Comparison of ENCODE assay signal across 19 cellular contexts in the genomic region with DNA sequence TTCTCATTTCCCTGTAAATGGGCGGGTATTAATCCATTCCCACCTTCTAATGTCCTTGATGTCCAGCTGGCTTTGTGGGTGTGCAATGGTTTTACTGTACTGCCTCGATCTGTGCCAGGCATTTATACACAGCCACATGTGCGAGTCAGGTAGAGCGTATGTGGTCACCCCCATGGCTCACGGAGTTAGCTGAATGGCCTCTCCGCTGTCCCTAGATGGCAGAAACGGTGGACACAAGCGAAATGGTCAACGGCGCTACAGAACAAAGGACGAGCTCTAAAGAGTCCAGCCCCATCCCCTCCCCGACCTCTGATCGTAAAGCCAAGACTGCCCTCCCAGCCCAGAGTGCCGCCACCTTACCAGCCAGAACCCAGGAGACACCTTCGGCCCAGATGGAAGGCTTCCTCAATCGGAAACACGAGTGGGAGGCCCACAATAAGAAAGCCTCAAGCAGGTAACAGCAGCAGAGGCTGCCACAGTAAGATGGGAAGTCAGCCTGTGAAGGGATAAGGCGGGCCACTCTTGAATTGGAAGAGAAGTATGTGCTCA. TPM values are rescaled to one million over a fixed set of nuclear protein-coding genes. Genes with fewer than 3 reads are reported as not detected.
DNase-seq lines count a peak whose midpoint lies in the region; ATAC-seq, FAIRE-seq and TF ChIP-seq lines count a peak whose summit lies in the region.
"Had no signal": no experiment of that assay in that cellular context is flagged by ENCODE, and none has a peak within 500 bp of the region (broad histone marks: within the 10 kb centered on the region; RNA-seq: fewer than 3 reads in every experiment).

No MANE protein-coding gene starts in this region.

- H3K4me1 ChIP-seq in heart left ventricle = peaks cover 20 to 55% (median 41%) of the 10 kb centered on the region in 12 donors
- H3K4me1 ChIP-seq in GM12878 (ENCODE audit: control insufficient read depth, insufficient read depth, low read length) = no peaks in the 10 kb centered on the region

- H3K27ac ChIP-seq in heart left ventricle (peak overlapping the region in 9 of 12 donors; percentile 79 to 96 (median 85)), GM12878 (ENCODE audit: control insufficient read depth, insufficient read depth) (no peak overlapping the region), temporal lobe (ENCODE audit: low read depth, low read length) (peak overlapping the region; percentile 95)

- no peak for TF ChIP-seq EP300 in GM12878 (IDR thresholded peaks at IDR 0.05; ENCODE audit: borderline replicate concordance in 1 of 2, control insufficient read depth in 1 of 2, low read depth in 2 of 2, low read length in 2 of 2)

- TF ChIP-seq CTCF in heart left ventricle (IDR thresholded peaks at IDR 0.05) (no peak), GM12878 (IDR thresholded peaks at IDR 0.05 in 2 of 3, conservative IDR thresholded peaks at IDR 0.05 in 1 of 3; ENCODE audit: control insufficient read depth in 2 of 3, extremely low read depth in 1 of 3, insufficient read depth in 1 of 3, low read depth in 3 of 3, low read length in 3 of 3) (no peak)

- H3K9ac ChIP-seq in GM12878 (ENCODE audit: control insufficient read depth, insufficient read depth, low read length) = no peak overlapping the region

- CTCF ChIA-PET in GM12878 (lab: Yijun Ruan, JAX) = interaction anchor here (0.9 to 5.6 kb wide), 23 partner anchors 8 to 557 kb away, joined by 3 to 225 read pairs (median 7); no protein-coding TSS in a partner anchor

- RAD21 ChIA-PET in GM12878 (lab: Charles Lee; ENCODE audit: unreplicated experiment) = interaction anchor here (0.7 to 4.4 kb wide), 12 partner anchors 10 to 156 kb away, joined by 3 to 135 read pairs (median 8); a partner anchor contains a TSS

- H3K4me3 ChIP-seq in heart left ventricle (no peak overlapping the region), GM12878 (no peak overlapping the region)
- H3K4me3 ChIP-seq: prostate gland had no signal

- H3K36me3 ChIP-seq in heart left ventricle (peaks cover 0 to 100% (median 98%) of the 10 kb centered on the region in 9 donors), GM12878 (ENCODE audit: control insufficient read depth in 2 of 2, insufficient read depth in 2 of 2, low read length in 1 of 2) (peaks cover 40 to 67% of the 10 kb centered on the region in 2 experiments)
- H3K36me3 ChIP-seq: prostate gland had no signal

- SMC1A ChIA-PET in GM12878 (lab: Charles Lee; ENCODE audit: uncharacterized antibody, unreplicated experiment) = interaction anchor here (0.8 to 9.3 kb wide), 17 partner anchors 9 to 175 kb away, joined by 3 to 187 read pairs (median 5); no protein-coding TSS in a partner anchor

- no peak overlapping the region for H3K4me2 ChIP-seq in GM12878 (ENCODE audit: control insufficient read depth, insufficient read depth)

- no peak overlapping the region for H2AFZ ChIP-seq in GM12878 (ENCODE audit: control insufficient read depth, low read depth, low read length)

- H3K79me2 ChIP-seq in GM12878 (ENCODE audit: control insufficient read depth, insufficient read depth, low read length) = no peaks in the 10 kb centered on the region

- H3K9me3 Mint-ChIP-seq in memory B cell = no peaks in the 10 kb centered on the region
- H3K9me3 Mint-ChIP-seq: stimulated activated effector memory CD8-positive, alpha-beta T cell treated with anti-CD3 and anti-CD28 coated beads, Interleukin-12 subunit alpha, Interleukin-12 subunit beta, amount 100 ng/mL, for 72 hours had no signal

- no peak overlapping the region for H3K4me3 Mint-ChIP-seq in memory B cell
- H3K4me3 Mint-ChIP-seq: stimulated activated effector memory CD8-positive, alpha-beta T cell treated with anti-CD3 and anti-CD28 coated beads, Interleukin-12 subunit alpha, Interleukin-12 subunit beta, amount 100 ng/mL, for 72 hours had no signal

- no peaks in the 10 kb centered on the region for H3K27me3 ChIP-seq in heart left ventricle
- H3K27me3 ChIP-seq in GM12878 (replicated peaks in 1 of 2; ENCODE audit: control insufficient read depth in 2 of 2, insufficient read depth in 2 of 2, low read length in 1 of 2) = no peaks in the 10 kb centered on the region

- FAIRE-seq in GM12878 (lab: Jason Lieb, UNC) = no peak
- FAIRE-seq: colon, endometrium had no signal

- intact Hi-C loops in heart left ventricle (cut with DNase I) (loop anchor here in 1 of 10 donors (5.0 to 10.0 kb wide), 2 partner anchors 38 to 140 kb away; no protein-coding TSS in a partner anchor), Right ventricle myocardium inferior (cut with DNase I) (no loop called here), GM12878 (cut with micrococcal nuclease; ENCODE audit: unreplicated experiment) (no loop called here)

- in situ Hi-C loops in GM12878 (cut with MboI) = no loop called here

- peaks cover 4% of the 10 kb centered on the region for H3K4me1 Mint-ChIP-seq in memory B cell

- no peak for TF ChIP-seq RAD21 in GM12878 (IDR thresholded peaks at IDR 0.05; ENCODE audit: insufficient read depth, low read depth, low read length)

- peaks cover 43% of the 10 kb centered on the region for H3K36me3 Mint-ChIP-seq in memory B cell

- H4K20me1 ChIP-seq in GM12878 (ENCODE audit: control insufficient read depth, insufficient read depth) = no peaks in the 10 kb centered on the region

- TF ChIP-seq POLR2A in heart left ventricle (IDR thresholded peaks at IDR 0.05) = no peak
- peak; percentile 37; the same call in 1 of the 2 replicates for TF ChIP-seq POLR2A in GM12878 (IDR thresholded peaks at IDR 0.05; ENCODE audit: low read depth, low read length)

- no peaks in the 10 kb centered on the region for H3K9me3 ChIP-seq in heart left ventricle
- no peaks in the 10 kb centered on the region for H3K9me3 ChIP-seq in GM12878 (replicated peaks; ENCODE audit: control insufficient read depth, insufficient read depth, low read length)
- H3K9me3 ChIP-seq: prostate gland had no signal

- 90 to 93% (median 91%) methylated on average over 17 to 18 of the region's 18 CpGs for WGBS in heart left ventricle, 4 donors
- 91% methylated on average over 18 of the region's 18 CpGs for WGBS in GM12878 (ENCODE audit: insufficient coverage, insufficient replicate concordance, low lambda C conversion rate, missing lambda C conversion rate)

- peak overlapping the region; percentile 58 for H3K27ac Mint-ChIP-seq in memory B cell
- H3K27ac Mint-ChIP-seq: stimulated activated effector memory CD8-positive, alpha-beta T cell treated with anti-CD3 and anti-CD28 coated beads, Interleukin-12 subunit alpha, Interleukin-12 subunit beta, amount 100 ng/mL, for 72 hours had no signal

- no peaks in the 10 kb centered on the region for H3K27me3 Mint-ChIP-seq in memory B cell

- no peak for ATAC-seq in heart left ventricle
- ATAC-seq in Right ventricle myocardium inferior = no peak
- ATAC-seq in GM12878 = no peak
- no peak for ATAC-seq in memory B cell (ENCODE audit: low read depth)
- ATAC-seq in GM21825 (IDR thresholded peaks at IDR 0.05; ENCODE audit: unreplicated experiment) = no peak
- ATAC-seq: stimulated activated effector memory CD8-positive, alpha-beta T cell treated with anti-CD3 and anti-CD28 coated beads, Interleukin-12 subunit alpha, Interleukin-12 subunit beta, amount 100 ng/mL, for 72 hours had no signal

- DNase-seq in heart left ventricle = no peak
- DNase-seq in Right ventricle myocardium inferior (ENCODE audit: missing footprints) = no peak
- DNase-seq in GM12878 (ENCODE audit: low read depth, low spot score) = no peak
- no peak for DNase-seq in memory B cell (ENCODE audit: low spot score in 2 of 2)
- no peak for DNase-seq in hepatic stellate cell (ENCODE audit: low spot score)
- no peak for DNase-seq in NCI-H1092 treated with DMSO at 0.1 percent for 48 hours (lab: John Stamatoyannopoulos, UW)
- DNase-seq: activated CD4-positive, alpha-beta T cell treated with anti-CD3 and anti-CD28 coated beads for 1 hour; activated gamma-delta T cell; amygdala; DMS53; NCI-H1417; NCI-H526 treated with DMSO at 0.1 percent for 48 hours; T1000 had no signal

- BruUV-seq in GM12878 (replicated peaks; lab: Mats Ljungman, UMichigan) = no TSS peak

- POLR2A ChIA-PET in GM12878 (lab: Charles Lee) = interaction anchor here (0.6 kb wide), 2 partner anchors 41 to 930 kb away, joined by 5 read pairs; no protein-coding TSS in a partner anchor

TF ChIP-seq in GM12878, 131 proteins besides CTCF, POLR2A, EP300 and RAD21 (continues in another document):
- no peak for TF ChIP-seq MEF2B (IDR thresholded peaks at IDR 0.05; ENCODE audit: partially characterized antibody, poor library complexity, severe bottlenecking)
- TF ChIP-seq SIX5 (IDR thresholded peaks at IDR 0.05; ENCODE audit: low read depth, low read length, severe bottlenecking) = no peak
- no peak for TF ChIP-seq MYC (IDR thresholded peaks at IDR 0.05; ENCODE audit: insufficient read depth, insufficient read length, insufficient replicate concordance, low read length, severe bottlenecking)

RNA-seq across cellular contexts. Expression of a gene that starts 59.1 kb away (rescaled TPM):
- total RNA-seq in heart left ventricle = 1 to 10 TPM in 2 of 9 donors, under 1 TPM in 7; 0.08 to 1.2 (median 0.58) TPM
- under 1 TPM; 0.34 to 0.91 TPM for polyA plus RNA-seq in heart left ventricle
- total RNA-seq in Right ventricle myocardium inferior = 0.16 TPM
- 0.08 and 0.12 TPM in 2 replicates for total RNA-seq in GM12878 (2013; cell fraction: nucleolus; rRNA removed)
- total RNA-seq in GM12878 (2014; rRNA removed) = 0.11 and 1.1 TPM in 2 replicates
- total RNA-seq in GM12878 (2014; rRNA removed; fragmentation: Illumina TruSeq; extraction: Trizol) = 0.09 and 0.18 TPM in 2 replicates
- total RNA-seq in GM12878 (2021) = 0.32 and 0.36 TPM in 2 replicates
- 0.34 TPM for polyA plus RNA-seq in GM12878 (2011; ENCODE audit: low read depth)
- polyA plus RNA-seq in GM12878 (2011; rRNA removed) = 0.07 and 0.23 TPM in 2 replicates
- polyA plus RNA-seq in GM12878 (2011; cell fraction: cytosol; rRNA removed) = 0.32 and 0.33 TPM in 2 replicates
- polyA plus RNA-seq in GM12878 (2011; cell fraction: nucleus; rRNA removed) = 0.61 and 1.1 TPM in 2 replicates
- 0.23 and 0.44 TPM in 2 replicates for polyA plus RNA-seq in GM12878 (2012)
- polyA plus RNA-seq in GM12878 (2014; fragmentation: Illumina TruSeq; extraction: Trizol) = 0.10 and 0.12 TPM in 2 replicates
- polyA plus RNA-seq in GM12878 (2014; fragmentation: Nextera tagmentation; extraction: Ambion mirVana) = under 1 TPM; 0.29 to 0.35 TPM
- polyA plus RNA-seq in GM12878 (2014; rRNA removed) = 0.10 and 0.33 TPM in 2 replicates
- under 1 TPM; 0.19 to 0.67 TPM for polyA plus RNA-seq in GM12878 (2016; fragmentation: Nextera tagmentation; extraction: Ambion mirVana)
- 0.05 and 0.44 TPM in 2 replicates for polyA minus RNA-seq in GM12878 (2011; rRNA and poly(A)+ RNA removed)
- not detected in 2 replicates for polyA minus RNA-seq in GM12878 (2011; cell fraction: cytosol; rRNA and poly(A)+ RNA removed)
- polyA minus RNA-seq in GM12878 (2011; cell fraction: nucleus; rRNA and poly(A)+ RNA removed) = 0.24 and 0.67 TPM in 2 replicates
- 3.4 TPM for total RNA-seq in temporal lobe
